ENCODE assay signal across 1 cellular context in genomic region chr17:59328534-59329095, GRCh38.
TF ChIP-seq lines count a peak whose summit lies in the region.

No MANE protein-coding gene starts in this region.

TF ChIP-seq in WTC11, 78 proteins besides CTCF, POLR2A, EP300 and RAD21 (continued from another document):
- no peak for TF ChIP-seq CDX4 (CRISPR knock-in tag; IDR thresholded peaks at IDR 0.05; ENCODE audit: borderline replicate concordance)
- no peak for TF ChIP-seq E2F4 (CRISPR knock-in tag; IDR thresholded peaks at IDR 0.05; ENCODE audit: borderline replicate concordance, low read depth)
- TF ChIP-seq ZNF138 (CRISPR knock-in tag; conservative IDR thresholded peaks at IDR 0.05) = no peak
- no peak for TF ChIP-seq ZSCAN18 (CRISPR knock-in tag; IDR thresholded peaks at IDR 0.05)
- no peak for TF ChIP-seq ZNF416 (CRISPR knock-in tag; IDR thresholded peaks at IDR 0.05)
- no peak for TF ChIP-seq ZBTB43 (CRISPR knock-in tag; IDR thresholded peaks at IDR 0.05)
- no peak for TF ChIP-seq CBFB (CRISPR knock-in tag; IDR thresholded peaks at IDR 0.05; ENCODE audit: low read depth)
- TF ChIP-seq AFF4 (CRISPR knock-in tag; IDR thresholded peaks at IDR 0.05; ENCODE audit: borderline replicate concordance) = no peak
- TF ChIP-seq ZNF263 (CRISPR knock-in tag; IDR thresholded peaks at IDR 0.05; ENCODE audit: low read depth) = no peak
